In genomic region chr2:236343400-236344161, GRCh38 we compare ENCODE assay signal across 8 cellular contexts.
DNase-seq lines count a peak whose midpoint lies in the region; ATAC-seq and TF ChIP-seq lines count a peak whose summit lies in the region.

No MANE protein-coding gene starts in this region.

- DNase-seq in Daoy (ENCODE audit: low read depth): peak; percentile 49
- peak; percentile 63 for DNase-seq in HuH-7 (ENCODE audit: low spot score)
- peak in 2 of 3 donors; percentile 62 to 87 for DNase-seq in Peyer's patch
- peak; percentile 38 to 88 (median 69) for DNase-seq in adrenal gland
- DNase-seq in left ventricle myocardium superior: no peak
- DNase-seq in sigmoid colon: no peak
- DNase-seq in T-helper 17 cell: no peak

- peaks cover 0 to 7% (median 0%) of the 10 kb centered on the region in 4 donors for H3K4me1 ChIP-seq in Peyer's patch
- no peaks in the 10 kb centered on the region for H3K4me1 ChIP-seq in adrenal gland (replicated peaks in 1 of 2)
- no peaks in the 10 kb centered on the region for H3K4me1 ChIP-seq in sigmoid colon

- H3K4me1 Mint-ChIP-seq in T-helper 17 cell: no peaks in the 10 kb centered on the region

- H3K36me3 Mint-ChIP-seq in T-helper 17 cell (ENCODE audit: low read depth): no peaks in the 10 kb centered on the region

- no peak overlapping the region for H3K27ac Mint-ChIP-seq in T-helper 17 cell

- H3K27me3 Mint-ChIP-seq in T-helper 17 cell: peaks cover 38% of the 10 kb centered on the region

- H3K4me3 ChIP-seq in Peyer's patch (no peak overlapping the region), adrenal gland (no peak overlapping the region), sigmoid colon (no peak overlapping the region)

- H3K4me3 Mint-ChIP-seq in T-helper 17 cell: no peak overlapping the region

- H3K9me3 ChIP-seq in Peyer's patch (no peaks in the 10 kb centered on the region), adrenal gland (replicated peaks in 1 of 3) (no peaks in the 10 kb centered on the region), sigmoid colon (no peaks in the 10 kb centered on the region), T-helper 17 cell (ENCODE audit: control insufficient read depth, low read length, poor library complexity, severe bottlenecking) (no peaks in the 10 kb centered on the region)

- intact Hi-C loops in adrenal gland (cut with DNase I): no loop called here
- intact Hi-C loops in left ventricle myocardium superior (cut with micrococcal nuclease): no loop called here
- intact Hi-C loops in sigmoid colon (cut with DNase I): no loop called here

- peak; percentile 38 for ATAC-seq in left ventricle myocardium superior
- no peak for ATAC-seq in T-helper 17 cell
- no peak for ATAC-seq in GM18868 (IDR thresholded peaks at IDR 0.05; ENCODE audit: unreplicated experiment)

- TF ChIP-seq POLR2A in Peyer's patch (IDR thresholded peaks at IDR 0.05): no peak
- no peak for TF ChIP-seq POLR2A in adrenal gland (IDR thresholded peaks at IDR 0.05)
- no peak for TF ChIP-seq POLR2A in sigmoid colon (IDR thresholded peaks at IDR 0.05)

- H3K27me3 ChIP-seq in Peyer's patch (no peaks in the 10 kb centered on the region), adrenal gland (no peaks in the 10 kb centered on the region), sigmoid colon (no peaks in the 10 kb centered on the region)

- no peak overlapping the region for H3K27ac ChIP-seq in Peyer's patch
- no peak overlapping the region for H3K27ac ChIP-seq in adrenal gland
- H3K27ac ChIP-seq in sigmoid colon: no peak overlapping the region

- TF ChIP-seq CTCF in Peyer's patch (IDR thresholded peaks at IDR 0.05) (peak; percentile 58 to 79 (median 70)), adrenal gland (IDR thresholded peaks at IDR 0.05) (peak; percentile 59 to 78 (median 63)), sigmoid colon (IDR thresholded peaks at IDR 0.05) (peak in 3 of 4 experiments; percentile 63 to 81 (median 76))

- 34 to 49% (median 38%) methylated on average over 7 to 10 of the region's 10 CpGs for WGBS in adrenal gland, 4 donors
- WGBS in sigmoid colon, 2 donors: 41 to 48% methylated on average over 10 of the region's 10 CpGs

- TF ChIP-seq EP300 in sigmoid colon (IDR thresholded peaks at IDR 0.05): no peak

- H3K36me3 ChIP-seq in Peyer's patch (no peaks in the 10 kb centered on the region), adrenal gland (replicated peaks in 1 of 2) (no peaks in the 10 kb centered on the region), sigmoid colon (no peaks in the 10 kb centered on the region)

Comparison
In these comparisons a context has a peak if more than half of its experiments do, and no peak if none do; other contexts are left out.
1. DNase-seq: peak in Daoy (single experiment), HuH-7 (single experiment), Peyer's patch (2 of 3) and adrenal gland (7 of 7); none in left ventricle myocardium superior (single experiment), sigmoid colon (single experiment) and T-helper 17 cell (0 of 3).
2. Peak in every context shown above with its lines, with median percentiles within 50 percentile points of each other: CTCF ChIP-seq.